8 cellular contexts compared by ENCODE assay signal in the genomic region with DNA sequence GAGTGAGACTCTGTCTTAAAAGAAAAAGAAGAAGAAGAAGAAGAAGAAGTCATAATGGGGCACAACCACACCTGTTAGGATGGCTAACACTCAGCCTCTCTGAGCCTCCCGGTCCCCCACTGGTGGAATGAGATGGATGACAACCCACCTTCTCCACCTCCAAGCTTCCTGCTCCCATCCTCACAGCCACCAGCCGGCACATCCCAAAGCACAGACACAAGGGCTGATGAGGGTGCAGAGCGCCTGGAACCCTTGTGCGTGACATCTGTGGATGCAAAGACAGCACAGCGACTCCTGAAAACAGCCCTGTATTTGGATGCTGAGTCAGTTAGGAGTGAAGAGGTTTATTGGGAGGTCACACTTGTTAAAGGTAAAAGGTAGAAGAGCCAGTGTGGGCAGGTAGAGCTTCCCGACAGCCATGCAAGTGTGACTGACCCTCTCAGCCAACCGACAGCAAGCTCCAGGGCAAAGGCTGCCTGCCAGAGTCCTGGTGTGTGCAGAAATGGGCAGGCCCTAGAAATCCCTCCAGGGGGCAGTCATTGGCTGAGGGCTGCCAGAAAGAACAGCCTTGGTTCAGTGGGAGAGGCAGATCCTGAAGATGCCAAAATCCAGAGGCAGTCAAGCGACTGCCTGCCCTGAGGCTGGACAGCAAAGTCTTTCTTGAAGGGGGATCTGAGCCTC. TPM values are rescaled to one million over a fixed set of nuclear protein-coding genes. Genes with fewer than 3 reads are reported as not detected.
A peak's percentile ranks its signal among the peaks of the same experiment; 100 is the strongest.
DNase-seq lines count a peak whose midpoint lies in the region; ATAC-seq, FAIRE-seq and TF ChIP-seq lines count a peak whose summit lies in the region.

No MANE protein-coding gene starts in this region.

- H3K4me1 ChIP-seq in GM23248 (ENCODE audit: insufficient read depth) (no peaks in the 10 kb centered on the region), NT2/D1 (ENCODE audit: insufficient read depth, insufficient read length) (peaks cover 3% of the 10 kb centered on the region)

- no peak overlapping the region for H3K9ac ChIP-seq in GM23248
- no peak overlapping the region for H3K9ac ChIP-seq in NT2/D1 (ENCODE audit: insufficient read length, low read depth)

- H3K9me3 ChIP-seq in GM23248 (ENCODE audit: low read depth): no peaks in the 10 kb centered on the region
- H3K9me3 ChIP-seq in NT2/D1 (ENCODE audit: insufficient read depth, low read length): peaks cover 23% of the 10 kb centered on the region; the same call in 1 of the 2 replicates

- no peaks in the 10 kb centered on the region; the same call in 1 of the 2 replicates for H3K27me3 ChIP-seq in GM23248 (replicated peaks; ENCODE audit: insufficient read depth)
- H3K27me3 ChIP-seq in NT2/D1 (ENCODE audit: insufficient read depth, insufficient read length): peaks cover 16% of the 10 kb centered on the region

- no peak overlapping the region for H3K27ac ChIP-seq in GM23248

- H3K9me2 ChIP-seq in GM23248 (ENCODE audit: insufficient read depth): no peaks in the 10 kb centered on the region

- H3K79me2 ChIP-seq in GM23248 (ENCODE audit: insufficient read depth): no peaks in the 10 kb centered on the region

- H4K20me1 ChIP-seq in GM23248 (ENCODE audit: insufficient read depth): no peaks in the 10 kb centered on the region

- H3K36me3 ChIP-seq in GM23248 (ENCODE audit: low read depth) (no peaks in the 10 kb centered on the region), NT2/D1 (ENCODE audit: insufficient read depth, insufficient read length, low read length) (no peaks in the 10 kb centered on the region)

- H3K4me3 ChIP-seq in AG09309 (ENCODE audit: control insufficient read depth, low read depth, low read length) (no peak overlapping the region), GM23248 (no peak overlapping the region), NT2/D1 (ENCODE audit: insufficient read length, low read depth) (no peak overlapping the region)

- DNase-seq in AG09309 (ENCODE audit: low read depth): peak; percentile 2
- DNase-seq in GM23248: peak; percentile 57
- DNase-seq in NT2/D1 (ENCODE audit: low read depth, low spot score): peak; percentile 35
- peak; percentile 25 for DNase-seq in fibroblast of peridontal ligament (ENCODE audit: extremely low read depth)
- DNase-seq in ureter (ENCODE audit: low spot score): no peak
- DNase-seq in GM19239 (ENCODE audit: insufficient read length, low spot score): no peak
- DNase-seq in posterior vena cava (ENCODE audit: low spot score): no peak

- no peak for FAIRE-seq in GM19239 (lab: Jason Lieb, UNC)

- H3F3A ChIP-seq in GM23248 (ENCODE audit: insufficient read depth): no peaks in the 10 kb centered on the region

- H2AFZ ChIP-seq in GM23248: no peak overlapping the region

- no peak for ATAC-seq in HG02870 (IDR thresholded peaks at IDR 0.05; ENCODE audit: unreplicated experiment)

- TF ChIP-seq CTCF in AG09309 (IDR thresholded peaks at IDR 0.05; ENCODE audit: control insufficient read depth, insufficient read depth, low read depth, low read length, missing control alignments): peak; percentile 53

- H3K4me2 ChIP-seq in GM23248 (ENCODE audit: unreplicated experiment): no peak overlapping the region

- intact Hi-C loops in posterior vena cava (cut with DNase I): loop anchor here in 1 of 2 donors (5.0 kb wide), 1 partner anchor 216 kb away; no protein-coding TSS in a partner anchor

- 65 to 72% methylated on average over 8 of the region's 8 CpGs for WGBS in GM23248 (ENCODE audit: low coverage in 1 of 2, low lambda C conversion rate in 2 of 2, missing lambda C conversion rate in 2 of 2), 2 experiments

- in situ Hi-C loops in GM23248 (cut with MboI): loop anchor here (10.0 kb wide), 1 partner anchor 214 kb away; no protein-coding TSS in a partner anchor

RNA-seq across cellular contexts. Expression of a gene that starts 26.6 kb away (rescaled TPM):
- total RNA-seq in GM23248 (2014; rRNA removed; shearing (Covaris generic)): 40.1 and 50.1 TPM in 2 replicates
- 28.7 and 30.5 TPM in 2 replicates for polyA plus RNA-seq in GM23248 (2016; fragmentation: Nextera tagmentation; extraction: Ambion mirVana)
- total RNA-seq in ureter: 37.3 TPM
- 10 to 100 TPM; 23.7 to 36.3 TPM for total RNA-seq in posterior vena cava

Comparison
In these comparisons a context has a peak if more than half of its experiments do, and no peak if none do; other contexts are left out.
1. DNase-seq: peak in AG09309 (single experiment), GM23248 (single experiment), NT2/D1 (single experiment) and fibroblast of peridontal ligament (single experiment); none in ureter (single experiment), GM19239 (single experiment) and posterior vena cava (single experiment).